ENCODE assay signal across 1 cellular context in the genomic region with DNA sequence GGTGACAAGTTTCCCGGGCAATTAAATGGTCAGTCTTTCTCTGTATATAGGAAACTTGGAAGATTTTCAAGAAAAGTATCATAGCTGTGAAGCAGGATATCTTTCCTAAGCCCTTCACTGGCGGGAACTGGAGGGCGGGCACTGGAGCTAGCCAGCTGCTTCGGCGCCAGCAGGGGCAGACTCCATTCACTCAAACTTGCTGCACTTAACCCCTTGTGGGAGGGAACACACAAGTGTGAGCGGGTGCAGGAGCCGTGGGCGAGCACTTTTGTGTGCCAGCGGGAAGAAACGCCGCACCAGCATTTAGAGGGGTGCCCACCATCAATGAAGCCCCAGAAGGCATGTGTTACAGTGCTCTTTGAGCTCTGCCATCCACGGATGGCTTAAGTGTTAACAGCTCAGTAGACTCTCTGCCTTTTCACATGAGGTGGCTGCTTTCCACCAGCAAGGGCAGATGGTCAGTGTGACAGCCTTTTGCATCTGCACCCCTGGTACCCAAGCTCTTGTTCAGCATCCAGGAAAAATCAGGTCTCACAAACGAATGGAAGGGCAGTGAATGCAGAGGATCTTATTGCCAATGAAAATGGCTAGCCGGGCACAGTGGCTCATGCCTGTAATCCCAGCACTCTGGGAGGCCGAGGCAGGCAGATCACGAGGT.
TF ChIP-seq lines count a peak whose summit lies in the region.

No MANE protein-coding gene starts in this region.

TF ChIP-seq in IMR-90, 13 proteins besides CTCF, POLR2A, EP300 and RAD21 (continued from another document):
- TF ChIP-seq, protein P1, sequence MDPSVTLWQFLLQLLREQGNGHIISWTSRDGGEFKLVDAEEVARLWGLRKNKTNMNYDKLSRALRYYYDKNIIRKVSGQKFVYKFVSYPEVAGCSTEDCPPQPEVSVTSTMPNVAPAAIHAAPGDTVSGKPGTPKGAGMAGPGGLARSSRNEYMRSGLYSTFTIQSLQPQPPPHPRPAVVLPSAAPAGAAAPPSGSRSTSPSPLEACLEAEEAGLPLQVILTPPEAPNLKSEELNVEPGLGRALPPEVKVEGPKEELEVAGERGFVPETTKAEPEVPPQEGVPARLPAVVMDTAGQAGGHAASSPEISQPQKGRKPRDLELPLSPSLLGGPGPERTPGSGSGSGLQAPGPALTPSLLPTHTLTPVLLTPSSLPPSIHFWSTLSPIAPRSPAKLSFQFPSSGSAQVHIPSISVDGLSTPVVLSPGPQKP (IDR thresholded peaks at IDR 0.05; ENCODE audit: borderline replicate concordance, low read depth, low read length): no peak
- TF ChIP-seq CEBPB (IDR thresholded peaks at IDR 0.05; ENCODE audit: low read depth, low read length) (no peak), MXI1 (IDR thresholded peaks at IDR 0.05; ENCODE audit: borderline replicate concordance, low read depth, low read length) (no peak), RCOR1 (IDR thresholded peaks at IDR 0.05; ENCODE audit: insufficient replicate concordance, low read length) (no peak), RFX5 (IDR thresholded peaks at IDR 0.05; ENCODE audit: low read depth, low read length) (no peak), MAZ (IDR thresholded peaks at IDR 0.05; ENCODE audit: borderline replicate concordance, low read depth, low read length) (no peak), FOS (IDR thresholded peaks at IDR 0.05; ENCODE audit: low read depth, low read length) (no peak)
